In genomic region chr4:41069268-41069667, GRCh38 we compare ENCODE assay signal across 20 cellular contexts.
DNase-seq lines count a peak whose midpoint lies in the region; ATAC-seq and TF ChIP-seq lines count a peak whose summit lies in the region.
"Had no signal": no experiment of that assay in that cellular context is flagged by ENCODE, and none has a peak within 500 bp of the region (broad histone marks: within the 10 kb centered on the region; RNA-seq: fewer than 3 reads in every experiment).

No MANE protein-coding gene starts in this region.

- H3K79me2 ChIP-seq in smooth muscle cell (ENCODE audit: low read depth) (peaks cover 51% of the 10 kb centered on the region), PC-9 (ENCODE audit: low read depth) (no peaks in the 10 kb centered on the region)

- CTCF ChIA-PET in PC-9 (lab: Charles Lee): interaction anchor here (0.7 kb wide), 1 partner anchor 156 kb away, joined by 4 read pairs; no protein-coding TSS in a partner anchor

- peaks cover 27% of the 10 kb centered on the region for H4K20me1 ChIP-seq in smooth muscle cell (ENCODE audit: low read depth)
- H4K20me1 ChIP-seq in PC-9 (ENCODE audit: insufficient read depth): no peaks in the 10 kb centered on the region

- DNase-seq in NCI-H1092 treated with DMSO at 0.1 percent for 48 hours (lab: John Stamatoyannopoulos, UW) (peak; percentile 44), NCI-H1092 (lab: John Stamatoyannopoulos, UW) (no peak), fibroblast of pulmonary artery (ENCODE audit: low read depth) (peak; percentile 55), smooth muscle cell (lab: John Stamatoyannopoulos, UW; ENCODE audit: unreplicated experiment) (no peak), PC-9 (no peak)
- no peak for DNase-seq in activated CD4-positive, alpha-beta T cell treated with anti-CD3 and anti-CD28 coated beads for 4 hours
- DNase-seq: 8988T; activated CD4-positive, alpha-beta T cell treated with anti-CD3 and anti-CD28 coated beads for 1 hour; activated CD8-positive, alpha-beta memory T cell treated with anti-CD3 and anti-CD28 coated beads, Interleukin-2, amount 10 ng/mL, durations not matched to agents 7 days and 5 days; adrenal gland; left ventricle myocardium inferior; NCI-H1436; NCI-H526; pancreas; PC-3; T1000 had no signal

- H3K27me3 ChIP-seq in smooth muscle cell (ENCODE audit: low read depth) (no peaks in the 10 kb centered on the region), PC-9 (ENCODE audit: insufficient read depth, low read depth) (no peaks in the 10 kb centered on the region)
- H3K27me3 ChIP-seq: adrenal gland, pancreas, tibial nerve had no signal

- no TSS peak for BruUV-seq in PC-9 (replicated peaks; lab: Mats Ljungman, UMichigan)

- H3K4me2 ChIP-seq in smooth muscle cell: no peak overlapping the region
- no peak overlapping the region for H3K4me2 ChIP-seq in PC-9
- H3K4me2 ChIP-seq: KMS-11 had no signal

- intact Hi-C loops in PC-9 (cut with micrococcal nuclease; ENCODE audit: unreplicated experiment): no loop called here

- peak; percentile 86 for ATAC-seq in SK-N-SH treated with all-trans-retinoic acid at 6 μM for 48 hours
- ATAC-seq: activated CD8-positive, alpha-beta memory T cell treated with anti-CD3 and anti-CD28 coated beads, Interleukin-2, amount 10 ng/mL, durations not matched to agents 7 days and 5 days; pancreas; PC-3 had no signal

- H3F3A ChIP-seq in smooth muscle cell (ENCODE audit: low read depth): no peaks in the 10 kb centered on the region
- H3F3A ChIP-seq in PC-9 (ENCODE audit: insufficient read depth, low read depth): no peaks in the 10 kb centered on the region

- H3K9me3 ChIP-seq in smooth muscle cell (replicated peaks; ENCODE audit: low read depth): no peaks in the 10 kb centered on the region
- no peaks in the 10 kb centered on the region for H3K9me3 ChIP-seq in PC-9 (ENCODE audit: insufficient read depth, low read depth)
- H3K9me3 ChIP-seq: adrenal gland, left ventricle myocardium inferior, pancreas, tibial nerve had no signal

- H2AFZ ChIP-seq in smooth muscle cell (ENCODE audit: low read depth) (no peak overlapping the region), PC-9 (no peak overlapping the region)

- WGBS in smooth muscle cell (ENCODE audit: low lambda C conversion rate): 65% methylated on average over 5 of the region's 5 CpGs

- no peaks in the 10 kb centered on the region for H3K9me2 ChIP-seq in PC-9 (ENCODE audit: insufficient read depth)

- POLR2A ChIA-PET in PC-9 (lab: Charles Lee; ENCODE audit: unreplicated experiment): no interaction called here

- no peak overlapping the region for H3K4me3 ChIP-seq in fibroblast of pulmonary artery (replicated peaks; ENCODE audit: low read depth, low read length)
- no peak overlapping the region for H3K4me3 ChIP-seq in smooth muscle cell
- H3K4me3 ChIP-seq in PC-9: no peak overlapping the region
- H3K4me3 ChIP-seq: adrenal gland, left ventricle myocardium inferior, pancreas, tibial nerve had no signal

- no peak overlapping the region for H3K9ac ChIP-seq in smooth muscle cell (ENCODE audit: low read depth)
- H3K9ac ChIP-seq: KMS-11 had no signal

- H3K4me1 ChIP-seq in smooth muscle cell (ENCODE audit: low read depth): peaks cover 29% of the 10 kb centered on the region
- H3K4me1 ChIP-seq in PC-9 (replicated peaks; ENCODE audit: insufficient read depth): no peaks in the 10 kb centered on the region

- H3K36me3 ChIP-seq in smooth muscle cell (ENCODE audit: low read depth) (no peaks in the 10 kb centered on the region), PC-9 (ENCODE audit: low read depth) (no peaks in the 10 kb centered on the region)
- H3K36me3 ChIP-seq: adrenal gland, left ventricle myocardium inferior, pancreas, tibial nerve had no signal

- TF ChIP-seq CTCF in fibroblast of pulmonary artery (IDR thresholded peaks at IDR 0.05; ENCODE audit: low read length, missing control alignments) (no peak), smooth muscle cell (IDR thresholded peaks at IDR 0.05; ENCODE audit: borderline replicate concordance, insufficient read depth, poor library complexity, severe bottlenecking) (no peak), PC-9 (conservative IDR thresholded peaks at IDR 0.05) (no peak)

- H3K27ac ChIP-seq in temporal lobe (ENCODE audit: low read depth, low read length) (peak overlapping the region; percentile 23), smooth muscle cell (ENCODE audit: low read depth) (no peak overlapping the region), PC-9 (no peak overlapping the region)
- H3K27ac ChIP-seq: adrenal gland, KMS-11, left ventricle myocardium inferior, pancreas had no signal

TF ChIP-seq in SK-N-SH treated with all-trans-retinoic acid at 6 μM for 48 hours, 23 proteins besides CTCF, POLR2A, EP300 and RAD21:
- TF ChIP-seq ISL1 (CRISPR knock-in tag; IDR thresholded peaks at IDR 0.05) (peak; percentile 66), TOX (CRISPR knock-in tag; IDR thresholded peaks at IDR 0.05; ENCODE audit: borderline replicate concordance) (peak; percentile 80), ZNF8 (CRISPR knock-in tag; IDR thresholded peaks at IDR 0.05) (no peak), ZFP3 (CRISPR knock-in tag; IDR thresholded peaks at IDR 0.05) (no peak), ESRRG (CRISPR knock-in tag; IDR thresholded peaks at IDR 0.05) (no peak), ZC3H10 (CRISPR knock-in tag; IDR thresholded peaks at IDR 0.05) (no peak), ZNF565 (CRISPR knock-in tag; conservative IDR thresholded peaks at IDR 0.05; ENCODE audit: low read depth) (no peak), PPARA (CRISPR knock-in tag; IDR thresholded peaks at IDR 0.05; ENCODE audit: borderline replicate concordance) (no peak), RARB (CRISPR knock-in tag; IDR thresholded peaks at IDR 0.05) (no peak; the same call in 1 of the 2 replicates), ZFP30 (CRISPR knock-in tag; IDR thresholded peaks at IDR 0.05) (no peak), POU6F1 (CRISPR knock-in tag; IDR thresholded peaks at IDR 0.05; ENCODE audit: borderline replicate concordance, low read depth) (no peak)

Comparison
In these comparisons a context has a peak if more than half of its experiments do, and no peak if none do; other contexts are left out.
1. DNase-seq: peak in NCI-H1092 treated with DMSO at 0.1 percent for 48 hours (single experiment) and fibroblast of pulmonary artery (single experiment); none in NCI-H1092 (single experiment), smooth muscle cell (single experiment), activated CD4-positive, alpha-beta T cell treated with anti-CD3 and anti-CD28 coated beads for 4 hours (0 of 2) and PC-9 (0 of 2).